ENCODE assay signal across 31 cellular contexts in the genomic region with DNA sequence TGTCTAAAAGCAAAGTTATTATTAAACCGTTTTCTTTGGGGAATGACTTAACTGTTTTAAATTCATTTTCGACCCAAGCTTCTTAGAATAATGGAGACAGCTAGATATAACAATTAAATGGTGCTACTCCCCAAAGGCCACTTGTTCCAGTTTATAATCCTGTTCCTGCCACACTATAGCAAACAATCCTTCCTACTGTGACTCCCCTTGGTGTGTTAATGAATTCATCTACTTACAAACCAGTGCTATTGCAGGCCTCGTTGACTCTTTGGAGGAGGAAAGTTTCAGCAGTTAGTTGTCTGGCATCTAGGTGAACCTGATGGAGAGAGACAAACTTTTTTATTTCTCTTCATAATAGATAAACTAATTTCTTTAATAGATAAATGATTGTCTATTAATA. TPM values are rescaled to one million over a fixed set of nuclear protein-coding genes. Genes with fewer than 3 reads are reported as not detected.
"Had no signal": no experiment of that assay in that cellular context is flagged by ENCODE, and none has a peak within 500 bp of the region (broad histone marks: within the 10 kb centered on the region; RNA-seq: fewer than 3 reads in every experiment).

No MANE protein-coding gene starts in this region.

- H3K27me3 ChIP-seq: ascending aorta, breast epithelium, cardiac muscle cell, dorsolateral prefrontal cortex had no signal

- H3K4me1 ChIP-seq: ascending aorta, breast epithelium had no signal

- ATAC-seq: activated CD4-positive, alpha-beta T cell treated with anti-CD3 and anti-CD28 coated beads for 36 hours; activated naive CD4-positive, alpha-beta T cell treated with anti-CD3 and anti-CD28 coated beads, Interleukin-2, amount 50 U/mL, for 72 hours; activated T-cell treated with anti-CD3 and anti-CD28 coated beads, Interleukin-2, amount 50 U/mL, for 72 hours; esophagus mucosa had no signal

- H3K4me3 ChIP-seq: ascending aorta, breast epithelium, cardiac muscle cell, coronary artery, dorsolateral prefrontal cortex had no signal

- H3K9me3 Mint-ChIP-seq: activated T-cell treated with anti-CD3 and anti-CD28 coated beads, Interleukin-2, amount 50 U/mL, for 24 hours; dendritic cell treated with granulocyte-macrophage colony-stimulating factor and Interleukin-4, amounts not matched to agents 40 ng/mL and 50 ng/mL, for 4 days; endodermal cell had no signal

- H3K36me3 Mint-ChIP-seq: activated naive CD4-positive, alpha-beta T cell treated with anti-CD3 and anti-CD28 coated beads, Interleukin-2, amount 10 ng/mL, durations not matched to agents 7 days and 5 days; activated naive CD8-positive, alpha-beta T cell treated with anti-CD3 and anti-CD28 coated beads, Interleukin-2, amount 10 ng/mL, durations not matched to agents 7 days and 5 days; brain had no signal

- H3K9me3 ChIP-seq: ascending aorta, breast epithelium had no signal

- H3K4me1 Mint-ChIP-seq: activated B cell treated with CpG ODN at 0.5 μM for 24 hours; activated CD4-positive, alpha-beta memory T cell treated with anti-CD3 and anti-CD28 coated beads, Interleukin-2, amount 10 ng/mL, durations not matched to agents 7 days and 5 days; activated CD4-positive, alpha-beta T cell treated with anti-CD3 and anti-CD28 coated beads for 36 hours; activated CD4-positive, alpha-beta T cell treated with anti-CD3 and anti-CD28 coated beads, Interleukin-2, amount 10 ng/mL, durations not matched to agents 24 days and 14 days; activated naive CD4-positive, alpha-beta T cell treated with anti-CD3 and anti-CD28 coated beads, Interleukin-2, amount 10 ng/mL, durations not matched to agents 7 days and 5 days; activated naive CD8-positive, alpha-beta T cell treated with anti-CD3 and anti-CD28 coated beads, Interleukin-2, amount 10 ng/mL, durations not matched to agents 7 days and 5 days had no signal

- H3K4me3 Mint-ChIP-seq: activated B cell treated with CpG ODN at 0.5 μM for 24 hours; activated CD4-positive, alpha-beta memory T cell treated with anti-CD3 and anti-CD28 coated beads, Interleukin-2, amount 10 ng/mL, durations not matched to agents 7 days and 5 days; activated CD4-positive, alpha-beta T cell treated with anti-CD3 and anti-CD28 coated beads for 36 hours; activated CD4-positive, alpha-beta T cell treated with anti-CD3 and anti-CD28 coated beads, Interleukin-2, amount 10 ng/mL, durations not matched to agents 24 days and 14 days; activated naive CD4-positive, alpha-beta T cell treated with anti-CD3 and anti-CD28 coated beads, Interleukin-2, amount 10 ng/mL, durations not matched to agents 7 days and 5 days; activated naive CD8-positive, alpha-beta T cell treated with anti-CD3 and anti-CD28 coated beads, Interleukin-2, amount 10 ng/mL, durations not matched to agents 7 days and 5 days; activated T-cell treated with anti-CD3 and anti-CD28 coated beads, Interleukin-2, amount 50 U/mL, for 24 hours; activated T-cell treated with anti-CD3 and anti-CD28 coated beads, Interleukin-2, amount 50 U/mL, for 72 hours; brain; dendritic cell treated with granulocyte-macrophage colony-stimulating factor and Interleukin-4, amounts not matched to agents 40 ng/mL and 50 ng/mL, for 4 days; endodermal cell had no signal

- DNase-seq: activated B cell treated with CpG ODN at 0.5 μM for 24 hours; activated CD4-positive, alpha-beta memory T cell treated with anti-CD3 and anti-CD28 coated beads, Interleukin-2, amount 10 ng/mL, durations not matched to agents 7 days and 5 days; activated CD4-positive, alpha-beta T cell treated with anti-CD3 and anti-CD28 coated beads for 36 hours; activated CD4-positive, alpha-beta T cell treated with anti-CD3 and anti-CD28 coated beads, Interleukin-2, amount 10 ng/mL, durations not matched to agents 24 days and 14 days; activated CD4-positive, alpha-beta T cell treated with anti-CD3 and anti-CD28 coated beads, Interleukin-2, amount 50 U/mL, for 4 hours; activated CD4-positive, CD25-positive, alpha-beta regulatory T cell treated with anti-CD3 and anti-CD28 coated beads, Interleukin-2, amount 50 U/mL, for 72 hours; activated CD8-positive, alpha-beta memory T cell treated with anti-CD3 and anti-CD28 coated beads, Interleukin-2, amount 50 U/mL, for 48 hours; activated gamma-delta T cell; activated naive CD4-positive, alpha-beta T cell; activated naive CD4-positive, alpha-beta T cell treated with anti-CD3 and anti-CD28 coated beads, Interleukin-2, amount 10 ng/mL, durations not matched to agents 7 days and 5 days; activated naive CD8-positive, alpha-beta T cell treated with anti-CD3 and anti-CD28 coated beads, Interleukin-2, amount 10 ng/mL, durations not matched to agents 7 days and 5 days; activated T-cell treated with anti-CD3 and anti-CD28 coated beads for 4 hours; activated T-cell treated with anti-CD3 and anti-CD28 coated beads, Interleukin-2, amount 50 U/mL, for 24 hours; activated T-cell treated with anti-CD3 and anti-CD28 coated beads, Interleukin-2, amount 50 U/mL, for 72 hours; central memory CD4-positive, alpha-beta T cell; cerebellar nuclear complex; dorsolateral prefrontal cortex; effector memory CD4-positive, alpha-beta T cell; endodermal cell; foreskin fibroblast; head of caudate nucleus; T-helper 2 cell had no signal

- H3K36me3 ChIP-seq: ascending aorta, breast epithelium, cardiac muscle cell had no signal

- H3K27me3 Mint-ChIP-seq: activated B cell treated with CpG ODN at 0.5 μM for 24 hours; activated CD4-positive, alpha-beta memory T cell treated with anti-CD3 and anti-CD28 coated beads, Interleukin-2, amount 10 ng/mL, durations not matched to agents 7 days and 5 days; activated CD4-positive, alpha-beta T cell treated with anti-CD3 and anti-CD28 coated beads for 36 hours; activated CD4-positive, alpha-beta T cell treated with anti-CD3 and anti-CD28 coated beads, Interleukin-2, amount 10 ng/mL, durations not matched to agents 24 days and 14 days; activated naive CD4-positive, alpha-beta T cell treated with anti-CD3 and anti-CD28 coated beads, Interleukin-2, amount 10 ng/mL, durations not matched to agents 7 days and 5 days; activated naive CD8-positive, alpha-beta T cell treated with anti-CD3 and anti-CD28 coated beads, Interleukin-2, amount 10 ng/mL, durations not matched to agents 7 days and 5 days; activated T-cell treated with anti-CD3 and anti-CD28 coated beads, Interleukin-2, amount 50 U/mL, for 24 hours; brain had no signal

- H3K27ac ChIP-seq: ascending aorta, breast epithelium, cardiac muscle cell, coronary artery, dorsolateral prefrontal cortex, VCaP had no signal

- H3K27ac Mint-ChIP-seq: activated B cell treated with CpG ODN at 0.5 μM for 24 hours; activated CD4-positive, alpha-beta memory T cell treated with anti-CD3 and anti-CD28 coated beads, Interleukin-2, amount 10 ng/mL, durations not matched to agents 7 days and 5 days; activated CD4-positive, alpha-beta T cell treated with anti-CD3 and anti-CD28 coated beads for 36 hours; activated CD4-positive, alpha-beta T cell treated with anti-CD3 and anti-CD28 coated beads, Interleukin-2, amount 10 ng/mL, durations not matched to agents 24 days and 14 days; activated naive CD4-positive, alpha-beta T cell treated with anti-CD3 and anti-CD28 coated beads, Interleukin-2, amount 10 ng/mL, durations not matched to agents 7 days and 5 days; activated naive CD4-positive, alpha-beta T cell treated with anti-CD3 and anti-CD28 coated beads, Interleukin-2, amount 50 U/mL, for 72 hours; activated naive CD8-positive, alpha-beta T cell treated with anti-CD3 and anti-CD28 coated beads, Interleukin-2, amount 10 ng/mL, durations not matched to agents 7 days and 5 days; activated T-cell treated with anti-CD3 and anti-CD28 coated beads, Interleukin-2, amount 50 U/mL, for 24 hours; activated T-cell treated with anti-CD3 and anti-CD28 coated beads, Interleukin-2, amount 50 U/mL, for 72 hours; brain; dendritic cell treated with granulocyte-macrophage colony-stimulating factor and Interleukin-4, amounts not matched to agents 40 ng/mL and 50 ng/mL, for 4 days; endodermal cell had no signal

RNA-seq across cellular contexts. Expression of a gene that starts 25.1 kb away (rescaled TPM):
- total RNA-seq: activated B cell treated with CpG ODN at 0.5 μM for 24 hours; activated CD4-positive, alpha-beta memory T cell treated with anti-CD3 and anti-CD28 coated beads, Interleukin-2, amount 10 ng/mL, durations not matched to agents 7 days and 5 days; activated CD4-positive, alpha-beta T cell treated with anti-CD3 and anti-CD28 coated beads for 36 hours; activated CD4-positive, alpha-beta T cell treated with anti-CD3 and anti-CD28 coated beads, Interleukin-2, amount 10 ng/mL, durations not matched to agents 24 days and 14 days; activated naive CD4-positive, alpha-beta T cell treated with anti-CD3 and anti-CD28 coated beads, Interleukin-2, amount 50 U/mL, for 72 hours; activated naive CD8-positive, alpha-beta T cell treated with anti-CD3 and anti-CD28 coated beads, Interleukin-2, amount 10 ng/mL, durations not matched to agents 7 days and 5 days; activated T-cell treated with anti-CD3 and anti-CD28 coated beads, Interleukin-2, amount 50 U/mL, for 72 hours had no signal
